16 cellular contexts compared by ENCODE assay signal in genomic region chr5:59257488-59258400, GRCh38.
A peak's percentile ranks its signal among the peaks of the same experiment; 100 is the strongest.
DNase-seq lines count a peak whose midpoint lies in the region; ATAC-seq, FAIRE-seq and TF ChIP-seq lines count a peak whose summit lies in the region.
"Had no signal": no experiment of that assay in that cellular context is flagged by ENCODE, and none has a peak within 500 bp of the region (broad histone marks: within the 10 kb centered on the region; RNA-seq: fewer than 3 reads in every experiment).

No MANE protein-coding gene starts in this region.

- H3K27ac Mint-ChIP-seq in nephron progenitor cell = peak overlapping the region; percentile 27
- H3K27ac Mint-ChIP-seq: CD8-positive, alpha-beta T cell had no signal

- H3K36me3 Mint-ChIP-seq in nephron progenitor cell (ENCODE audit: low read depth) = no peaks in the 10 kb centered on the region
- H3K36me3 Mint-ChIP-seq: CD8-positive, alpha-beta T cell had no signal

- H3K4me3 Mint-ChIP-seq in nephron progenitor cell = no peak overlapping the region
- H3K4me3 Mint-ChIP-seq: CD8-positive, alpha-beta T cell had no signal

- H3K4me1 ChIP-seq in esophagus squamous epithelium = peaks cover 0 to 7% (median 2%) of the 10 kb centered on the region in 3 donors
- H3K4me1 ChIP-seq in small intestine (ENCODE audit: control insufficient read depth in 2 of 2, insufficient read depth in 1 of 2, low read depth in 1 of 2, low read length in 1 of 2) = no peaks in the 10 kb centered on the region
- H3K4me1 ChIP-seq in heart right ventricle = peaks cover 0 to 59% (median 18%) of the 10 kb centered on the region in 9 donors
- H3K4me1 ChIP-seq: HAP-1 had no signal

- ATAC-seq in heart right ventricle (no peak), GM21381 (IDR thresholded peaks at IDR 0.05; ENCODE audit: unreplicated experiment) (no peak)
- ATAC-seq: CD8-positive, alpha-beta T cell; Right ventricle myocardium inferior had no signal

- peaks cover 5% of the 10 kb centered on the region for H3K27me3 Mint-ChIP-seq in nephron progenitor cell (ENCODE audit: low read depth, poor library complexity)

- no peaks in the 10 kb centered on the region for H3K9me3 ChIP-seq in esophagus squamous epithelium
- no peaks in the 10 kb centered on the region for H3K9me3 ChIP-seq in small intestine (ENCODE audit: control insufficient read depth, low read depth)
- H3K9me3 ChIP-seq in heart right ventricle = no peaks in the 10 kb centered on the region
- H3K9me3 ChIP-seq: HAP-1, MG63 had no signal

- H3K4me3 ChIP-seq in esophagus squamous epithelium (no peak overlapping the region), small intestine (ENCODE audit: low read depth in 1 of 2, low read length in 2 of 2) (no peak overlapping the region), heart right ventricle (no peak overlapping the region)
- H3K4me3 ChIP-seq: HAP-1, MG63 had no signal

- H3K27me3 ChIP-seq in esophagus squamous epithelium (no peaks in the 10 kb centered on the region), small intestine (ENCODE audit: control insufficient read depth in 2 of 2, insufficient read depth in 2 of 2, low read length in 2 of 2) (no peaks in the 10 kb centered on the region), heart right ventricle (no peaks in the 10 kb centered on the region)
- H3K27me3 ChIP-seq: MG63 had no signal

- 75 to 86% methylated on average over 4 of the region's 4 CpGs for WGBS in esophagus squamous epithelium, 2 donors
- 35 to 71% (median 42%) methylated on average over 4 of the region's 4 CpGs for WGBS in small intestine, 3 donors
- 86 to 88% methylated on average over 4 of the region's 4 CpGs for WGBS in heart right ventricle, 2 donors

- no peak for TF ChIP-seq CTCF in esophagus squamous epithelium (IDR thresholded peaks at IDR 0.05)
- TF ChIP-seq CTCF in nephron progenitor cell (IDR thresholded peaks at IDR 0.05) = no peak
- TF ChIP-seq CTCF in heart right ventricle (IDR thresholded peaks at IDR 0.05) = no peak

- intact Hi-C loops in esophagus squamous epithelium (cut with DNase I) = no loop called here
- intact Hi-C loops in heart right ventricle (cut with DNase I) = no loop called here

- peak; percentile 34 for DNase-seq in DMS114 treated with DMSO at 0.1 percent for 48 hours (lab: John Stamatoyannopoulos, UW; ENCODE audit: unreplicated experiment)
- DNase-seq in esophagus squamous epithelium (lab: John Stamatoyannopoulos, UW) = no peak
- no peak for DNase-seq in nephron progenitor cell
- peak; percentile 16 for DNase-seq in small intestine
- no peak for DNase-seq in heart right ventricle
- DNase-seq in DMS153 treated with DMSO at 0.1 percent for 48 hours (lab: John Stamatoyannopoulos, UW; ENCODE audit: unreplicated experiment) = no peak
- DNase-seq in stimulated activated CD4-positive, alpha-beta T cell treated with anti-CD3 and anti-CD28 coated beads, Interleukin-15, amount 100 ng/mL, for 24 hours = no peak
- DNase-seq: CD8-positive, alpha-beta T cell; MG63; NCI-H1105 treated with DMSO at 0.1 percent for 48 hours; NCI-H187 treated with DMSO at 0.1 percent for 48 hours; NCI-H446 treated with DMSO at 0.1 percent for 48 hours; NCI-H748 treated with DMSO at 0.1 percent for 48 hours had no signal

- peaks cover 46% of the 10 kb centered on the region for H3K4me1 Mint-ChIP-seq in nephron progenitor cell

- no peak for TF ChIP-seq POLR2A in esophagus squamous epithelium (IDR thresholded peaks at IDR 0.05)

- H3K9me3 Mint-ChIP-seq in nephron progenitor cell = no peaks in the 10 kb centered on the region
- H3K9me3 Mint-ChIP-seq: CD8-positive, alpha-beta T cell had no signal

- no peaks in the 10 kb centered on the region for H3K36me3 ChIP-seq in esophagus squamous epithelium
- no peaks in the 10 kb centered on the region for H3K36me3 ChIP-seq in small intestine (ENCODE audit: control insufficient read depth in 2 of 2, insufficient read depth in 2 of 2, low read length in 2 of 2)
- H3K36me3 ChIP-seq in heart right ventricle = no peaks in the 10 kb centered on the region
- H3K36me3 ChIP-seq: HAP-1, MG63 had no signal

- no peak for FAIRE-seq in small intestine (lab: Jason Lieb, UNC)

- H3K27ac ChIP-seq in esophagus squamous epithelium (peak overlapping the region in 3 of 4 donors; percentile 30 to 56 (median 53)), small intestine (ENCODE audit: low read depth in 1 of 2, low read length in 1 of 2) (no peak overlapping the region), heart right ventricle (no peak overlapping the region)

Comparison
In these comparisons a context has a peak if more than half of its experiments do, and no peak if none do; other contexts are left out.
1. DNase-seq: peak in DMS114 treated with DMSO at 0.1 percent for 48 hours (single experiment) and small intestine (single experiment); none in esophagus squamous epithelium (single experiment), nephron progenitor cell (single experiment), heart right ventricle (0 of 2), DMS153 treated with DMSO at 0.1 percent for 48 hours (single experiment) and stimulated activated CD4-positive, alpha-beta T cell treated with anti-CD3 and anti-CD28 coated beads, Interleukin-15, amount 100 ng/mL, for 24 hours (single experiment).
2. H3K27ac ChIP-seq: peak in esophagus squamous epithelium (3 of 4); none in small intestine (0 of 2) and heart right ventricle (0 of 10).